11 cellular contexts compared by ENCODE assay signal in the genomic region with DNA sequence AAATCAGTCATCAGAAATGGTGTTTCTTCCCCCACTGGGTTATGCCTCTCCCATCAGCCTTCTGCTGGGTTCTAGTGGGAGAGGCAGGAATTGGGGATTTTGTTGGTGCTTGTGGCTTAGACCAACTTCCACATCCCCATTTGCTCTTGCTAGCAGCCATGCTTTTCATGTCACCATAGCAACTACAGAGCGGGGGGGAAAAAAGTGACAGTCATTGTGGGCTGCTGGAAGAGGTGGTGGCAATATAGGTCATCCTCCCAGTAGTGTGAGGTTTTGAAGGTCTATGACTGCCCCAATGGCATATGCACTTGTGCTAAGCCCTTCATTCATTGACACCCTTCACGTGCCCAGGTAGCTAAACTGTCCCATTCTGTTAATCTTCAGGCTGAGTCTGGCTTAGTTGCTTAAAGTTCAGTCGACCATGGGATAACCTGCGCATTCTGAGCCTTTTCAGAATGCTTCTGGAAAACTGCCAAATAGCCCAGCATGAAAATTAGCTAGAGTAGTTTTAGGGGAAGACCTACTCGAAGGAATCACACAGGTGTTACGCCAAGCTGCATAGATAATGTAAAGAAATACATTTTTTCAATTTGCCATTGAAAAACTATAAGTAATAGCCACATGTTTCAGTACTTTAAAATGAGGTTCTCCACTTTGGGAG. TPM values are rescaled to one million over a fixed set of nuclear protein-coding genes. Genes with fewer than 3 reads are reported as not detected.
DNase-seq lines count a peak whose midpoint lies in the region; ATAC-seq and TF ChIP-seq lines count a peak whose summit lies in the region.
"Had no signal": no experiment of that assay in that cellular context is flagged by ENCODE, and none has a peak within 500 bp of the region (broad histone marks: within the 10 kb centered on the region; RNA-seq: fewer than 3 reads in every experiment).

No MANE protein-coding gene starts in this region.

- H3K27me3 ChIP-seq in layer of hippocampus (ENCODE audit: control insufficient read depth, insufficient read depth, low read length) (no peaks in the 10 kb centered on the region), left lung (no peaks in the 10 kb centered on the region)
- H3K27me3 ChIP-seq: colonic mucosa had no signal

- no peak overlapping the region for H3K4me3 ChIP-seq in left lung
- H3K4me3 ChIP-seq: colonic mucosa had no signal

- H3K27ac ChIP-seq in layer of hippocampus (ENCODE audit: low read depth, low read length) (peak overlapping the region; percentile 19), left lung (no peak overlapping the region)
- H3K27ac ChIP-seq: colonic mucosa had no signal

- DNase-seq in GDM1 (lab: John Stamatoyannopoulos, UW) (peak; percentile 70), NOMO-1 treated with DMSO at 0.1 percent for 48 hours (lab: John Stamatoyannopoulos, UW; ENCODE audit: unreplicated experiment) (peak; percentile 78), iPS-NIHi7 (ENCODE audit: extremely low spot score) (no peak), left lung (no peak), amygdala (lab: John Stamatoyannopoulos, UW) (no peak), GM13977 (ENCODE audit: low spot score) (no peak)
- DNase-seq: colonic mucosa, glutamatergic neuron, NCI-H1092 had no signal

- no peaks in the 10 kb centered on the region for H3K36me3 ChIP-seq in left lung
- H3K36me3 ChIP-seq: colonic mucosa had no signal

- TF ChIP-seq CTCF in left lung (IDR thresholded peaks at IDR 0.05) (no peak), GM13977 (IDR thresholded peaks at IDR 0.05; ENCODE audit: extremely low read depth, insufficient read depth, missing control alignments) (no peak)

- in situ Hi-C loops in GM13977 (cut with MboI; ENCODE audit: low pct_unique_long_range_greater_than_20kb, low sequenced_read_pairs, unreplicated experiment) = no loop called here

- no peaks in the 10 kb centered on the region for H3K9me3 ChIP-seq in left lung
- H3K9me3 ChIP-seq: colonic mucosa had no signal

- ATAC-seq in HG02798 (IDR thresholded peaks at IDR 0.05; ENCODE audit: poor library complexity, unreplicated experiment) = peak; percentile 28
- no peak for ATAC-seq in left lung

- H3K4me1 ChIP-seq in left lung = peaks cover 0 to 9% of the 10 kb centered on the region in 2 donors

- intact Hi-C loops in left lung (cut with DNase I) = no loop called here

RNA-seq across cellular contexts. Expression of gene ZNF326, which starts 53.7 kb away (rescaled TPM):
- total RNA-seq in left lung = 10 to 100 TPM; 12.7 to 16.4 TPM

Comparison
In these comparisons a context has a peak if more than half of its experiments do, and no peak if none do; other contexts are left out.
1. DNase-seq: peak in GDM1 (single experiment) and NOMO-1 treated with DMSO at 0.1 percent for 48 hours (single experiment); none in iPS-NIHi7 (single experiment), left lung (0 of 2), amygdala (0 of 56) and GM13977 (single experiment).